ENCODE assay signal across 2 cellular contexts in the genomic region with DNA sequence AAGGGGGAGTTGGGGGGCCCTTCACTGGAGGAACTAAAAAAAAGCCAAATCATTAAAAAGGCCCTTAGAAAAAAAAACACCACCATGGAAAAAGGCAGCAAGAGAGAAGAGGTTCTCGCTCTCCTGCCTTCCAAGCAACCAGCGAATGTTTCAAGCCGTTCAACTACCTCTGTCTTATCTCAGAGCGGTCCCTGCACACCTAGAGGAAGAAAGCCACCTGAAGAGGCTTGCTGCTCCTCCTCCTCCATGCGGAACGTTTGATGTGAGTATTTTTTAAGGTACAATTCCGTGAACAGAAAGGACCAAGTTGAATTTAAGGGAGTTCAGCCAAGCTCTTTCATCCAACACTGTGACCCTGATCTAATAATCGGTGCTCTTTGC.
TF ChIP-seq lines count a peak whose summit lies in the region.

No MANE protein-coding gene starts in this region.

TF ChIP-seq in GM23338, 12 proteins besides CTCF, POLR2A, EP300 and RAD21 (continues in another document):
- TF ChIP-seq ZNF114 (CRISPR knock-in tag; IDR thresholded peaks at IDR 0.05) (no peak), ZNF462 (CRISPR knock-in tag; IDR thresholded peaks at IDR 0.05) (no peak), JUNB (IDR thresholded peaks at IDR 0.05; ENCODE audit: unreplicated experiment) (no peak), ZNF331 (CRISPR knock-in tag; IDR thresholded peaks at IDR 0.05; ENCODE audit: low read depth) (no peak), STAT1 (IDR thresholded peaks at IDR 0.05; ENCODE audit: unreplicated experiment) (no peak), EZH2 (IDR thresholded peaks at IDR 0.05; ENCODE audit: low read depth, unreplicated experiment) (no peak), POLR2AphosphoS5 (IDR thresholded peaks at IDR 0.05; ENCODE audit: low read depth) (no peak), EZH2phosphoT487 (IDR thresholded peaks at IDR 0.05; ENCODE audit: unreplicated experiment) (no peak)
- TF ChIP-seq, protein P1, sequence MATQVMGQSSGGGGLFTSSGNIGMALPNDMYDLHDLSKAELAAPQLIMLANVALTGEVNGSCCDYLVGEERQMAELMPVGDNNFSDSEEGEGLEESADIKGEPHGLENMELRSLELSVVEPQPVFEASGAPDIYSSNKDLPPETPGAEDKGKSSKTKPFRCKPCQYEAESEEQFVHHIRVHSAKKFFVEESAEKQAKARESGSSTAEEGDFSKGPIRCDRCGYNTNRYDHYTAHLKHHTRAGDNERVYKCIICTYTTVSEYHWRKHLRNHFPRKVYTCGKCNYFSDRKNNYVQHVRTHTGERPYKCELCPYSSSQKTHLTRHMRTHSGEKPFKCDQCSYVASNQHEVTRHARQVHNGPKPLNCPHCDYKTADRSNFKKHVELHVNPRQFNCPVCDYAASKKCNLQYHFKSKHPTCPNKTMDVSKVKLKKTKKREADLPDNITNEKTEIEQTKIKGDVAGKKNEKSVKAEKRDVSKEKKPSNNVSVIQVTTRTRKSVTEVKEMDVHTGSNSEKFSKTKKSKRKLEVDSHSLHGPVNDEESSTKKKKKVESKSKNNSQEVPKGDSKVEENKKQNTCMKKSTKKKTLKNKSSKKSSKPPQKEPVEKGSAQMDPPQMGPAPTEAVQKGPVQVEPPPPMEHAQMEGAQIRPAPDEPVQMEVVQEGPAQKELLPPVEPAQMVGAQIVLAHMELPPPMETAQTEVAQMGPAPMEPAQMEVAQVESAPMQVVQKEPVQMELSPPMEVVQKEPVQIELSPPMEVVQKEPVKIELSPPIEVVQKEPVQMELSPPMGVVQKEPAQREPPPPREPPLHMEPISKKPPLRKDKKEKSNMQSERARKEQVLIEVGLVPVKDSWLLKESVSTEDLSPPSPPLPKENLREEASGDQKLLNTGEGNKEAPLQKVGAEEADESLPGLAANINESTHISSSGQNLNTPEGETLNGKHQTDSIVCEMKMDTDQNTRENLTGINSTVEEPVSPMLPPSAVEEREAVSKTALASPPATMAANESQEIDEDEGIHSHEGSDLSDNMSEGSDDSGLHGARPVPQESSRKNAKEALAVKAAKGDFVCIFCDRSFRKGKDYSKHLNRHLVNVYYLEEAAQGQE (IDR thresholded peaks at IDR 0.05; ENCODE audit: unreplicated experiment): no peak
- TF ChIP-seq, protein P2, sequence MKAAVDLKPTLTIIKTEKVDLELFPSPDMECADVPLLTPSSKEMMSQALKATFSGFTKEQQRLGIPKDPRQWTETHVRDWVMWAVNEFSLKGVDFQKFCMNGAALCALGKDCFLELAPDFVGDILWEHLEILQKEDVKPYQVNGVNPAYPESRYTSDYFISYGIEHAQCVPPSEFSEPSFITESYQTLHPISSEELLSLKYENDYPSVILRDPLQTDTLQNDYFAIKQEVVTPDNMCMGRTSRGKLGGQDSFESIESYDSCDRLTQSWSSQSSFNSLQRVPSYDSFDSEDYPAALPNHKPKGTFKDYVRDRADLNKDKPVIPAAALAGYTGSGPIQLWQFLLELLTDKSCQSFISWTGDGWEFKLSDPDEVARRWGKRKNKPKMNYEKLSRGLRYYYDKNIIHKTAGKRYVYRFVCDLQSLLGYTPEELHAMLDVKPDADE (IDR thresholded peaks at IDR 0.05): no peak

TF ChIP-seq in SK-N-SH, 30 proteins besides CTCF, POLR2A, EP300 and RAD21:
- TF ChIP-seq, protein P3, sequence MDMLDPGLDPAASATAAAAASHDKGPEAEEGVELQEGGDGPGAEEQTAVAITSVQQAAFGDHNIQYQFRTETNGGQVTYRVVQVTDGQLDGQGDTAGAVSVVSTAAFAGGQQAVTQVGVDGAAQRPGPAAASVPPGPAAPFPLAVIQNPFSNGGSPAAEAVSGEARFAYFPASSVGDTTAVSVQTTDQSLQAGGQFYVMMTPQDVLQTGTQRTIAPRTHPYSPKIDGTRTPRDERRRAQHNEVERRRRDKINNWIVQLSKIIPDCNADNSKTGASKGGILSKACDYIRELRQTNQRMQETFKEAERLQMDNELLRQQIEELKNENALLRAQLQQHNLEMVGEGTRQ (IDR thresholded peaks at IDR 0.05; ENCODE audit: borderline replicate concordance, low read depth, low read length): no peak
- TF ChIP-seq TEAD4 (IDR thresholded peaks at IDR 0.05; ENCODE audit: borderline replicate concordance, insufficient read depth) (no peak), JUND (IDR thresholded peaks at IDR 0.05) (no peak), TAF1 (IDR thresholded peaks at IDR 0.05; ENCODE audit: borderline replicate concordance, low read depth, low read length) (no peak), ELF1 (IDR thresholded peaks at IDR 0.05) (no peak), CHD2 (IDR thresholded peaks at IDR 0.05; ENCODE audit: low read length, partially characterized antibody) (no peak), GATA2 (CRISPR knock-in tag; IDR thresholded peaks at IDR 0.05) (no peak), USF1 (IDR thresholded peaks at IDR 0.05; ENCODE audit: borderline replicate concordance, low read depth) (no peak), YY1 (IDR thresholded peaks at IDR 0.05; ENCODE audit: low read depth) (no peak), MXI1 (IDR thresholded peaks at IDR 0.05; ENCODE audit: low read depth, low read length) (no peak), EZH2phosphoT487 (IDR thresholded peaks at IDR 0.05; ENCODE audit: borderline replicate concordance, low read depth) (no peak), FOXM1 (IDR thresholded peaks at IDR 0.05; ENCODE audit: low read depth) (no peak)
- TF ChIP-seq, protein P4, sequence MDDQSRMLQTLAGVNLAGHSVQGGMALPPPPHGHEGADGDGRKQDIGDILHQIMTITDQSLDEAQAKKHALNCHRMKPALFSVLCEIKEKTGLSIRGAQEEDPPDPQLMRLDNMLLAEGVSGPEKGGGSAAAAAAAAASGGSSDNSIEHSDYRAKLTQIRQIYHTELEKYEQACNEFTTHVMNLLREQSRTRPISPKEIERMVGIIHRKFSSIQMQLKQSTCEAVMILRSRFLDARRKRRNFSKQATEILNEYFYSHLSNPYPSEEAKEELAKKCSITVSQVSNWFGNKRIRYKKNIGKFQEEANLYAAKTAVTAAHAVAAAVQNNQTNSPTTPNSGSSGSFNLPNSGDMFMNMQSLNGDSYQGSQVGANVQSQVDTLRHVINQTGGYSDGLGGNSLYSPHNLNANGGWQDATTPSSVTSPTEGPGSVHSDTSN (IDR thresholded peaks at IDR 0.05): no peak
- TF ChIP-seq, protein P1 (IDR thresholded peaks at IDR 0.05; ENCODE audit: low read depth, low read length): no peak
